Comparison of ENCODE assay signal across 14 cellular contexts in genomic region chr7:32871624-32872371, GRCh38. TPM values are rescaled to one million over a fixed set of nuclear protein-coding genes. Genes with fewer than 3 reads are reported as not detected.
DNase-seq lines count a peak whose midpoint lies in the region; ATAC-seq lines count a peak whose summit lies in the region.
"Had no signal": no experiment of that assay in that cellular context is flagged by ENCODE, and none has a peak within 500 bp of the region (broad histone marks: within the 10 kb centered on the region; RNA-seq: fewer than 3 reads in every experiment).

No MANE protein-coding gene starts in this region.

- no peaks in the 10 kb centered on the region for H3K9me3 Mint-ChIP-seq in effector memory CD8-positive, alpha-beta T cell

- H3K27me3 Mint-ChIP-seq in effector memory CD8-positive, alpha-beta T cell: no peaks in the 10 kb centered on the region

- no peak for DNase-seq in effector memory CD8-positive, alpha-beta T cell
- DNase-seq in stimulated activated CD8-positive, alpha-beta memory T cell treated with anti-CD3 and anti-CD28 coated beads, Interleukin-4, amount 100 ng/mL, for 48 hours: no peak
- DNase-seq in HT-29 (ENCODE audit: low spot score) (no peak), HCEC 1CT (no peak)
- DNase-seq: activated gamma-delta T cell treated with Interleukin-2 at 50 U/mL for 16 hours, colonic mucosa, foreskin fibroblast, kidney glomerular epithelial cell, NCI-H510A treated with DMSO at 0.1 percent for 48 hours, SIG-M5 had no signal

- peaks cover 16 to 44% of the 10 kb centered on the region in 2 donors for H3K4me1 Mint-ChIP-seq in effector memory CD8-positive, alpha-beta T cell (ENCODE audit: low read depth in 2 of 2)

- peak overlapping the region; percentile 32 to 58 for H3K27ac Mint-ChIP-seq in effector memory CD8-positive, alpha-beta T cell

- peak; percentile 73 for ATAC-seq in GM18508 (IDR thresholded peaks at IDR 0.05; ENCODE audit: insufficient read depth, unreplicated experiment)
- peak; percentile 78 for ATAC-seq in GM21381 (IDR thresholded peaks at IDR 0.05; ENCODE audit: unreplicated experiment)
- peak; percentile 65 for ATAC-seq in HG03095 (IDR thresholded peaks at IDR 0.05; ENCODE audit: unreplicated experiment)
- peak; percentile 31 for ATAC-seq in effector memory CD8-positive, alpha-beta T cell (replicated peaks)
- ATAC-seq in HG03025 (IDR thresholded peaks at IDR 0.05; ENCODE audit: low FRiP score, unreplicated experiment): no peak

- H3K36me3 Mint-ChIP-seq in effector memory CD8-positive, alpha-beta T cell (ENCODE audit: insufficient read depth): peaks cover 79% of the 10 kb centered on the region

- peak overlapping the region in 1 of 2 donors; percentile 32 for H3K4me3 Mint-ChIP-seq in effector memory CD8-positive, alpha-beta T cell

RNA-seq across cellular contexts. Expression of gene KBTBD2, which starts 19.8 kb away (rescaled TPM):
- total RNA-seq in HT-29 (2014; rRNA removed; shearing (Covaris generic)): 29.1 and 36.1 TPM in 2 replicates
